ENCODE assay signal across 17 cellular contexts in genomic region chr13:99884913-99885312, GRCh38.
A peak's percentile ranks its signal among the peaks of the same experiment; 100 is the strongest.
DNase-seq lines count a peak whose midpoint lies in the region; ATAC-seq, FAIRE-seq and TF ChIP-seq lines count a peak whose summit lies in the region.
"Had no signal": no experiment of that assay in that cellular context is flagged by ENCODE, and none has a peak within 500 bp of the region (broad histone marks: within the 10 kb centered on the region; RNA-seq: fewer than 3 reads in every experiment).

No MANE protein-coding gene starts in this region.

- intact Hi-C loops in mucosa of descending colon (cut with DNase I, micrococcal nuclease) (no loop called here), upper lobe of right lung (cut with DNase I) (no loop called here), colonic mucosa (cut with DNase I) (no loop called here)

- H3K9ac ChIP-seq in colonic mucosa (ENCODE audit: low read depth in 2 of 2, low read length in 2 of 2), result no peak overlapping the region

- H3K27me3 ChIP-seq in upper lobe of right lung (no peaks in the 10 kb centered on the region), colonic mucosa (no peaks in the 10 kb centered on the region)

- H3K36me3 ChIP-seq in mucosa of descending colon (ENCODE audit: low read depth), result no peaks in the 10 kb centered on the region
- no peaks in the 10 kb centered on the region for H3K36me3 ChIP-seq in upper lobe of right lung
- no peaks in the 10 kb centered on the region for H3K36me3 ChIP-seq in colonic mucosa
- H3K36me3 ChIP-seq: HAP-1 had no signal

- TF ChIP-seq CTCF in mucosa of descending colon (IDR thresholded peaks at IDR 0.05) (no peak), upper lobe of right lung (IDR thresholded peaks at IDR 0.05) (no peak), colonic mucosa (IDR thresholded peaks at IDR 0.05) (no peak)

- H3K4me3 ChIP-seq in mucosa of descending colon (no peak overlapping the region), upper lobe of right lung (no peak overlapping the region), colonic mucosa (no peak overlapping the region)
- H3K4me3 ChIP-seq: A549, GM12878, HAP-1 had no signal

- ATAC-seq in left lobe of liver (peak; percentile 98), mucosa of descending colon (peak; percentile 19), upper lobe of right lung (peak; percentile 44)
- ATAC-seq: A549, GM12878 had no signal

- H3K9me3 ChIP-seq in mucosa of descending colon, result no peaks in the 10 kb centered on the region
- H3K9me3 ChIP-seq in upper lobe of right lung, result no peaks in the 10 kb centered on the region
- H3K9me3 ChIP-seq in colonic mucosa, result no peaks in the 10 kb centered on the region
- H3K9me3 ChIP-seq: A549, HAP-1 had no signal

- H3K4me1 ChIP-seq in mucosa of descending colon (ENCODE audit: low read depth), result no peaks in the 10 kb centered on the region
- H3K4me1 ChIP-seq in upper lobe of right lung, result no peaks in the 10 kb centered on the region
- no peaks in the 10 kb centered on the region for H3K4me1 ChIP-seq in colonic mucosa
- H3K4me1 ChIP-seq: A549, HAP-1 had no signal

- H3K27ac ChIP-seq in upper lobe of right lung (no peak overlapping the region), colonic mucosa (no peak overlapping the region)
- H3K27ac ChIP-seq: 22Rv1, A549 had no signal

- no peak for FAIRE-seq in frontal cortex (lab: Jason Lieb, UNC)
- FAIRE-seq: A549, GM12878 had no signal

- DNase-seq in DMS153 (lab: John Stamatoyannopoulos, UW) (peak; percentile 28), DMS153 treated with DMSO at 0.1 percent for 48 hours (lab: John Stamatoyannopoulos, UW; ENCODE audit: unreplicated experiment) (no peak), left lobe of liver (ENCODE audit: low spot score) (peak; percentile 85), mucosa of descending colon (no peak), upper lobe of right lung (no peak), colonic mucosa (no peak), frontal cortex (ENCODE audit: low spot score in 2 of 2) (no peak)
- DNase-seq: AML-193; CD4-positive, alpha-beta memory T cell; DMS53; DND-41; EL; IMR-90 had no signal

Comparison
In these comparisons a context has a peak if more than half of its experiments do, and no peak if none do; other contexts are left out.
1. DNase-seq: peak in DMS153 (single experiment) and left lobe of liver (single experiment); none in DMS153 treated with DMSO at 0.1 percent for 48 hours (single experiment), mucosa of descending colon (0 of 3), upper lobe of right lung (single experiment), colonic mucosa (single experiment) and frontal cortex (0 of 2).
2. ATAC-seq: peak in every context shown above with its lines; median percentile 98 in left lobe of liver; 44 in upper lobe of right lung; 19 in mucosa of descending colon.